In genomic region chr14:49633650-49634546, GRCh38 we compare ENCODE assay signal across 1 cellular context.
TF ChIP-seq lines count a peak whose summit lies in the region.

No MANE protein-coding gene starts in this region.

TF ChIP-seq in HepG2, 621 proteins besides CTCF, POLR2A, EP300 and RAD21 (continued from another document and continues in another):
- TF ChIP-seq ATF2 (CRISPR knock-in tag; IDR thresholded peaks at IDR 0.05) (peak; percentile 66; the same call in 1 of the 2 replicates), IRX3 (CRISPR knock-in tag; IDR thresholded peaks at IDR 0.05; ENCODE audit: borderline replicate concordance, low read depth) (peak; percentile 27; the same call in 1 of the 2 replicates), RARA (CRISPR knock-in tag; IDR thresholded peaks at IDR 0.05) (peak; percentile 66; the same call in 1 of the 2 replicates), ZFYVE20 (CRISPR knock-in tag; IDR thresholded peaks at IDR 0.05; ENCODE audit: borderline replicate concordance, low read depth) (no peak; the same call in 1 of the 2 replicates), PBX3 (CRISPR knock-in tag; IDR thresholded peaks at IDR 0.05; ENCODE audit: borderline replicate concordance) (no peak), CHD2 (IDR thresholded peaks at IDR 0.05; ENCODE audit: low read depth, low read length) (peak; percentile 32; the same call in 1 of the 2 replicates), ZNF34 (CRISPR knock-in tag; IDR thresholded peaks at IDR 0.05; ENCODE audit: borderline replicate concordance) (0 out of 2 replicates have a peak, but pooled peaks have one; percentile 29), TEF (CRISPR knock-in tag; IDR thresholded peaks at IDR 0.05) (no peak), GLMP (CRISPR knock-in tag; IDR thresholded peaks at IDR 0.05; ENCODE audit: borderline replicate concordance) (no peak; the same call in 1 of the 2 replicates), RFX1 (IDR thresholded peaks at IDR 0.05) (no peak), ARNTL (CRISPR knock-in tag; IDR thresholded peaks at IDR 0.05) (no peak), ZNF263 (CRISPR knock-in tag; IDR thresholded peaks at IDR 0.05) (peak; percentile 87), ZBTB40 (IDR thresholded peaks at IDR 0.05) (no peak), ZBTB40 (CRISPR knock-in tag; IDR thresholded peaks at IDR 0.05) (no peak; the same call in 1 of the 2 replicates), PHB2 (IDR thresholded peaks at IDR 0.05; ENCODE audit: partially characterized antibody) (no peak), MBNL3 (CRISPR knock-in tag; conservative IDR thresholded peaks at IDR 0.05) (no peak), ZBTB43 (CRISPR knock-in tag; conservative IDR thresholded peaks at IDR 0.05) (no peak), CEBPG (CRISPR knock-in tag; IDR thresholded peaks at IDR 0.05) (peak; percentile 48; the same call in 1 of the 2 replicates), RNF2 (conservative IDR thresholded peaks at IDR 0.05; ENCODE audit: low read depth) (peak; percentile 77; the same call in 1 of the 2 replicates), ZNF101 (CRISPR knock-in tag; IDR thresholded peaks at IDR 0.05; ENCODE audit: borderline replicate concordance, low read depth) (peak; percentile 62; the same call in 1 of the 2 replicates), MTA3 (CRISPR knock-in tag; IDR thresholded peaks at IDR 0.05) (no peak), ZBTB38 (CRISPR knock-in tag; IDR thresholded peaks at IDR 0.05) (peak; percentile 82), CENPBD1 (CRISPR knock-in tag; IDR thresholded peaks at IDR 0.05; ENCODE audit: borderline replicate concordance, low read depth) (no peak; the same call in 1 of the 2 replicates), NRL (CRISPR knock-in tag; IDR thresholded peaks at IDR 0.05; ENCODE audit: borderline replicate concordance) (no peak), LCORL (IDR thresholded peaks at IDR 0.05) (no peak), LCORL (CRISPR knock-in tag; IDR thresholded peaks at IDR 0.05) (peak; percentile 56; the same call in 1 of the 2 replicates), ARID4A (CRISPR knock-in tag; IDR thresholded peaks at IDR 0.05; ENCODE audit: borderline replicate concordance) (peak; percentile 87), ZNF44 (CRISPR knock-in tag; IDR thresholded peaks at IDR 0.05) (no peak; the same call in 1 of the 2 replicates), KDM5A (IDR thresholded peaks at IDR 0.05; ENCODE audit: borderline replicate concordance, low read length) (peak; percentile 54; the same call in 1 of the 2 replicates), KLF13 (CRISPR knock-in tag; IDR thresholded peaks at IDR 0.05) (no peak), TAF15 (IDR thresholded peaks at IDR 0.05; ENCODE audit: low read depth, low read length, poor library complexity, severe bottlenecking) (no peak), RFX3 (CRISPR knock-in tag; IDR thresholded peaks at IDR 0.05) (no peak)
